8 cellular contexts compared by ENCODE assay signal in the genomic region with DNA sequence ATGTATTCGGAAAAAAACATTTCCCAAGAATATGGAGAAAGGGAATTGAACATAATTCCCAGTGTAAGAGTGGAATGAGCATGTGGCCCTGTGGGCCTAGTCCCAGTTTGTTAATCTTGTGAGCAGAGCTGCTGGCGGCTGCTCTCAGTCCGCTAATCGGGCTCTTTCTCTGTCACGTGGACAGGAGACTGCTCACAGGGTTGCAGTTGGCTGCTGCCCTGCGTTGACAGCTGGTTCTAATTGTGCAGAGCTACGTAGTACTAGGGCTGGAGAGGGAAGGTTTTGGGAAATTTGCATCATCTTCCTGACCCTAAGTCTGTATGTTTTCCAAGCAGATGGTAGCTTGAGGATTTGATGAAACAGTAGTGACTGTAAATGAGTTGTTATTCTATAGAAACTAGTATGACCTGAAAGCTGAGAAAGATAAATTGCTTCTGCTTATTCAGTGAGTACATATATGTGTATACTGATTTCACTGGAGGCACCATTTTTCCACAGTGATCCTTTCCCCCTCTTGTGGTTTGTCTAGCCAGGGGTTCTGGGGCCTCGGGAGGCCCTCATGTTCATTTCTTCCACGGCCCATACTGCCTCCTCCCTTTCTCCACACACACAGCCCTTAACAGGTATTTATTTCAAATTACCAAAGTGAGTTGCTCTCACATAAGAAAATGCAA.
A peak's percentile ranks its signal among the peaks of the same experiment; 100 is the strongest.
DNase-seq lines count a peak whose midpoint lies in the region; ATAC-seq and TF ChIP-seq lines count a peak whose summit lies in the region.

No MANE protein-coding gene starts in this region.

- no peaks in the 10 kb centered on the region for H3K79me2 ChIP-seq in mammary epithelial cell (ENCODE audit: insufficient read depth, low read length)

- dilution Hi-C loops in mammary epithelial cell (cut with HindIII; ENCODE audit: low sequenced_read_pairs) = no loop called here

- ATAC-seq in HG03175 (IDR thresholded peaks at IDR 0.05; ENCODE audit: unreplicated experiment) (no peak), HG02973 (IDR thresholded peaks at IDR 0.05; ENCODE audit: unreplicated experiment) (no peak), HG02840 (IDR thresholded peaks at IDR 0.05; ENCODE audit: low FRiP score, unreplicated experiment) (no peak)

- no peaks in the 10 kb centered on the region for H3K9me3 ChIP-seq in breast epithelium
- H3K9me3 ChIP-seq in mammary epithelial cell (replicated peaks; ENCODE audit: insufficient read depth, low read length) = no peaks in the 10 kb centered on the region
- H3K9me3 ChIP-seq in esophagus squamous epithelium = no peaks in the 10 kb centered on the region

- no peaks in the 10 kb centered on the region for H3K27me3 ChIP-seq in breast epithelium
- peaks cover 12% of the 10 kb centered on the region for H3K27me3 ChIP-seq in mammary epithelial cell (ENCODE audit: insufficient read depth, low read length)
- H3K27me3 ChIP-seq in esophagus squamous epithelium = no peaks in the 10 kb centered on the region

- peak in 1 of 2 donors; percentile 66 for DNase-seq in breast epithelium (ENCODE audit: low spot score in 2 of 2)
- no peak for DNase-seq in mammary epithelial cell
- DNase-seq in esophagus squamous epithelium (lab: John Stamatoyannopoulos, UW) = no peak
- DNase-seq in myocyte (ENCODE audit: low read depth) = peak; percentile 56
- no peak for DNase-seq in NOMO-1 treated with dmso at 0.1 percent for 144 hours (lab: John Stamatoyannopoulos, UW; ENCODE audit: unreplicated experiment)

- H4K20me1 ChIP-seq in mammary epithelial cell (ENCODE audit: insufficient read depth, low read length) = no peaks in the 10 kb centered on the region

- CTCF ChIA-PET in mammary epithelial cell (lab: Charles Lee; ENCODE audit: low non-redundant PET) = no interaction called here

- no peak overlapping the region for H3K4me3 ChIP-seq in breast epithelium
- no peak overlapping the region for H3K4me3 ChIP-seq in mammary epithelial cell (replicated peaks in 1 of 3; ENCODE audit: insufficient read depth in 1 of 3, low read depth in 2 of 3, low read length in 3 of 3)
- H3K4me3 ChIP-seq in esophagus squamous epithelium = no peak overlapping the region

- 90% methylated on average over 9 of the region's 9 CpGs for WGBS in mammary epithelial cell (ENCODE audit: low coverage, missing lambda C conversion rate)
- 60 to 78% methylated on average over 8 to 9 of the region's 9 CpGs for WGBS in esophagus squamous epithelium, 2 donors

- H3K36me3 ChIP-seq in breast epithelium = no peaks in the 10 kb centered on the region
- no peaks in the 10 kb centered on the region for H3K36me3 ChIP-seq in mammary epithelial cell (ENCODE audit: insufficient read depth, low read length)
- H3K36me3 ChIP-seq in esophagus squamous epithelium = no peaks in the 10 kb centered on the region

- H3K27ac ChIP-seq in breast epithelium (peak overlapping the region; percentile 84 to 90), mammary epithelial cell (ENCODE audit: insufficient read depth, low read depth, low read length) (no peak overlapping the region), esophagus squamous epithelium (peak overlapping the region; percentile 77 to 91 (median 84))

- BruUV-seq in mammary epithelial cell (replicated peaks; lab: Mats Ljungman, UMichigan) = no TSS peak

- H3K9ac ChIP-seq in mammary epithelial cell (ENCODE audit: insufficient read depth, low read length) = no peak overlapping the region

- in situ Hi-C loops in mammary epithelial cell (cut with MboI; ENCODE audit: low sequenced_read_pairs in 2 of 2) = no loop called here

- TF ChIP-seq CTCF in breast epithelium (IDR thresholded peaks at IDR 0.05) (no peak), mammary epithelial cell (conservative IDR thresholded peaks at IDR 0.05 in 1 of 2, IDR thresholded peaks at IDR 0.05 in 1 of 2; ENCODE audit: extremely low read depth in 1 of 2, insufficient read depth in 1 of 2, low read depth in 1 of 2, low read length in 2 of 2) (no peak), esophagus squamous epithelium (IDR thresholded peaks at IDR 0.05) (no peak)

- peaks cover 6 to 14% of the 10 kb centered on the region in 2 donors for H3K4me1 ChIP-seq in breast epithelium
- no peaks in the 10 kb centered on the region for H3K4me1 ChIP-seq in mammary epithelial cell (ENCODE audit: insufficient read depth, low read length)
- H3K4me1 ChIP-seq in esophagus squamous epithelium = peaks cover 13 to 57% (median 22%) of the 10 kb centered on the region in 3 donors

- TF ChIP-seq POLR2A in breast epithelium (IDR thresholded peaks at IDR 0.05) = no peak
- TF ChIP-seq POLR2A in esophagus squamous epithelium (IDR thresholded peaks at IDR 0.05) = no peak

- no peak overlapping the region for H2AFZ ChIP-seq in mammary epithelial cell (ENCODE audit: low read depth, low read length)

- intact Hi-C loops in breast epithelium (cut with DNase I; ENCODE audit: low total_unique reads) (no loop called here), mammary epithelial cell (cut with micrococcal nuclease) (no loop called here), esophagus squamous epithelium (cut with DNase I) (no loop called here)

- no peak overlapping the region for H3K4me2 ChIP-seq in mammary epithelial cell (ENCODE audit: insufficient read depth, low read depth, low read length)
